17 cellular contexts compared by ENCODE assay signal in genomic region chr1:91476538-91477217, GRCh38.
"Had no signal": no experiment of that assay in that cellular context is flagged by ENCODE, and none has a peak within 500 bp of the region (broad histone marks: within the 10 kb centered on the region; RNA-seq: fewer than 3 reads in every experiment).

No MANE protein-coding gene starts in this region.

- H3K4me1 Mint-ChIP-seq: activated CD4-positive, alpha-beta T cell treated with anti-CD3 and anti-CD28 coated beads, Interleukin-2, amount 10 ng/mL, durations not matched to agents 24 days and 14 days; brain; neural progenitor cell had no signal

- H3K4me3 Mint-ChIP-seq: activated CD4-positive, alpha-beta T cell treated with anti-CD3 and anti-CD28 coated beads, Interleukin-2, amount 10 ng/mL, durations not matched to agents 24 days and 14 days; activated CD8-positive, alpha-beta T cell treated with anti-CD3 and anti-CD28 coated beads for 36 hours; activated T-cell treated with anti-CD3 and anti-CD28 coated beads, Interleukin-2, amount 50 U/mL, for 24 hours; brain; neural progenitor cell had no signal

- DNase-seq: activated CD4-positive, alpha-beta T cell treated with anti-CD3 and anti-CD28 coated beads, Interleukin-2, amount 10 ng/mL, durations not matched to agents 24 days and 14 days; activated CD8-positive, alpha-beta T cell treated with anti-CD3 and anti-CD28 coated beads for 36 hours; activated naive CD4-positive, alpha-beta T cell treated with Interleukin-2 at 50 U/mL for 16 hours; activated T-cell treated with anti-CD3 and anti-CD28 coated beads, Interleukin-2, amount 50 U/mL, for 24 hours; anterior cingulate cortex; central memory CD4-positive, alpha-beta T cell; dorsolateral prefrontal cortex; midbrain; stimulated activated naive CD8-positive, alpha-beta T cell treated with anti-CD3 and anti-CD28 coated beads, Interleukin-15, Interleukin-2, amounts not matched to agents 100 U/mL and 50 U/mL, for 24 hours; T1000; transverse colon had no signal

- H3K27ac Mint-ChIP-seq: activated CD4-positive, alpha-beta T cell treated with anti-CD3 and anti-CD28 coated beads, Interleukin-2, amount 10 ng/mL, durations not matched to agents 24 days and 14 days; activated CD8-positive, alpha-beta T cell treated with anti-CD3 and anti-CD28 coated beads for 36 hours; activated T-cell treated with anti-CD3 and anti-CD28 coated beads, Interleukin-2, amount 50 U/mL, for 24 hours; activated T-helper 2 cell treated with anti-CD3 and anti-CD28 coated beads, Interferon-gamma antibody, Interleukin-2, Interleukin-4, amounts not matched to agents 10 μg/mL and 5 μg/mL and 100 μg/mL, durations not matched to agents 14 hours and 24 hours and 36 hours; brain; neural progenitor cell; progenitor cell of endocrine pancreas had no signal

- H3K9me3 Mint-ChIP-seq: activated CD4-positive, alpha-beta T cell treated with anti-CD3 and anti-CD28 coated beads, Interleukin-2, amount 10 ng/mL, durations not matched to agents 24 days and 14 days; activated CD8-positive, alpha-beta T cell treated with anti-CD3 and anti-CD28 coated beads for 36 hours; activated T-cell treated with anti-CD3 and anti-CD28 coated beads, Interleukin-2, amount 50 U/mL, for 24 hours; activated T-helper 2 cell treated with anti-CD3 and anti-CD28 coated beads, Interferon-gamma antibody, Interleukin-2, Interleukin-4, amounts not matched to agents 10 μg/mL and 5 μg/mL and 100 μg/mL, durations not matched to agents 14 hours and 24 hours and 36 hours; brain; neural progenitor cell had no signal

- H3K4me3 ChIP-seq: dorsolateral prefrontal cortex, neural progenitor cell, skin epidermis, suprapubic skin, transverse colon had no signal

- H3K27me3 Mint-ChIP-seq: activated CD8-positive, alpha-beta T cell treated with anti-CD3 and anti-CD28 coated beads for 36 hours; activated T-cell treated with anti-CD3 and anti-CD28 coated beads, Interleukin-2, amount 50 U/mL, for 24 hours; progenitor cell of endocrine pancreas had no signal

- H3K4me1 ChIP-seq: neural progenitor cell, suprapubic skin, transverse colon had no signal

- H3K27me3 ChIP-seq: neural progenitor cell, suprapubic skin, transverse colon had no signal

- H3K27ac ChIP-seq: dorsolateral prefrontal cortex, neural progenitor cell, suprapubic skin, transverse colon had no signal

- ATAC-seq: activated CD8-positive, alpha-beta T cell treated with anti-CD3 and anti-CD28 coated beads for 36 hours; stimulated activated naive CD8-positive, alpha-beta T cell treated with anti-CD3 and anti-CD28 coated beads, Interleukin-15, Interleukin-2, amounts not matched to agents 100 U/mL and 50 U/mL, for 24 hours had no signal

- H3K9me3 ChIP-seq: suprapubic skin, transverse colon had no signal

- H3K36me3 ChIP-seq: neural progenitor cell, suprapubic skin, transverse colon had no signal
